1 cellular context compared by ENCODE assay signal in the genomic region with DNA sequence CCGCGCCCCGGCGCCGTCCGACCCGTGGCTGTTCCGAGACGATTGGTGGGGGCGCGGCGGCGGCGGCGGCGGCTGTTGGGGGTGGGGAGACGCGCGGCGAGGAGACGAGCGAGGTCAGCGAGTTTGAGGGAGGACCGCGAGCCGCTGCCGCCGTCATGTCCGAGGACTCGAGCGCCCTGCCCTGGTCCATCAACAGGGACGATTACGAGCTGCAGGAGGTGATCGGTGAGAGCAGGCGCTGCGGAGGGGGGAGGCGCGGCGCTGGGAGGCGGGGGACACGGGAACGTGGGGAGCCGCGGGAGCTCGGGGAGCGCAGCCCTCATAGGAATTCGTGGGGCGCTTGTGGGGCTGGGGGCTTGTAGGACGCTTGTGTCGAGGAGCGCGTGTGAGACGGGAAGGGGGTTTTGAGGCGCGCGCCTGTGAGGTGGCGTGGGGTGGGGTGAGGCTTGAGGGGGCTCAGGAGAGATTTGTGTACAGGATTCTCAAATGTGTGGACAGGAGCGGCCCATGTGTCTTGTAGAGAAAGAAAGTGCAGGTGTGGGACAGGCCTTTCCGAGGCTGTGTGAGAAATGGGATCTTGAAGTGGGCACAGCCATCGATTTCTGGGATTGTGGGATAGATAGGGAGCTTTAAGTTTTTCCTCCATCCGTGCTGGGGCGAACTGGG.
A peak's percentile ranks its signal among the peaks of the same experiment; 100 is the strongest.
TF ChIP-seq lines count a peak whose summit lies in the region.

No MANE protein-coding gene starts in this region.

TF ChIP-seq in HepG2, 621 proteins besides CTCF, POLR2A, EP300 and RAD21 (continues in another document):
- TF ChIP-seq ZSCAN31 (CRISPR knock-in tag; IDR thresholded peaks at IDR 0.05; ENCODE audit: low read depth) (no peak), ZNF672 (CRISPR knock-in tag; IDR thresholded peaks at IDR 0.05) (peak; percentile 47; the same call in 1 of the 2 replicates), NFE2L1 (CRISPR knock-in tag; IDR thresholded peaks at IDR 0.05; ENCODE audit: borderline replicate concordance) (no peak), RBFOX2 (IDR thresholded peaks at IDR 0.05; ENCODE audit: low read depth, low read length) (peak; percentile 75), SMAD3 (CRISPR knock-in tag; IDR thresholded peaks at IDR 0.05) (no peak), ZNF337 (CRISPR knock-in tag; IDR thresholded peaks at IDR 0.05; ENCODE audit: borderline replicate concordance, low read depth) (no peak), HOXD1 (CRISPR knock-in tag; IDR thresholded peaks at IDR 0.05) (no peak; the same call in 1 of the 2 replicates), SNAPC2 (CRISPR knock-in tag; IDR thresholded peaks at IDR 0.05) (0 out of 2 replicates have a peak, but pooled peaks have one; percentile 0), ZNF850 (CRISPR knock-in tag; conservative IDR thresholded peaks at IDR 0.05) (no peak), ZNF547 (CRISPR knock-in tag; IDR thresholded peaks at IDR 0.05) (0 out of 2 replicates have a peak, but pooled peaks have one; percentile 2), ZNF775 (CRISPR knock-in tag; IDR thresholded peaks at IDR 0.05; ENCODE audit: borderline replicate concordance) (no peak), GTF3A (CRISPR knock-in tag; conservative IDR thresholded peaks at IDR 0.05) (peak; percentile 84; the same call in 1 of the 2 replicates), JUN (CRISPR knock-in tag; IDR thresholded peaks at IDR 0.05) (no peak), ZBTB3 (CRISPR knock-in tag; IDR thresholded peaks at IDR 0.05; ENCODE audit: borderline replicate concordance, low read depth) (no peak), PAX8 (CRISPR knock-in tag; IDR thresholded peaks at IDR 0.05; ENCODE audit: borderline replicate concordance) (no peak; the same call in 1 of the 2 replicates), MED8 (CRISPR knock-in tag; IDR thresholded peaks at IDR 0.05; ENCODE audit: insufficient replicate concordance) (no peak), MIXL1 (CRISPR knock-in tag; IDR thresholded peaks at IDR 0.05) (no peak), ISL2 (CRISPR knock-in tag; IDR thresholded peaks at IDR 0.05) (no peak), ZMYM3 (CRISPR knock-in tag; IDR thresholded peaks at IDR 0.05) (no peak), ZNF263 (CRISPR knock-in tag; IDR thresholded peaks at IDR 0.05) (peak; percentile 89), CREB1 (IDR thresholded peaks at IDR 0.05) (no peak), CREB1 (CRISPR knock-in tag; IDR thresholded peaks at IDR 0.05) (no peak), SAP130 (CRISPR knock-in tag; IDR thresholded peaks at IDR 0.05; ENCODE audit: low read depth) (peak; percentile 10), ZNF605 (CRISPR knock-in tag; IDR thresholded peaks at IDR 0.05) (no peak), DMAP1 (CRISPR knock-in tag; IDR thresholded peaks at IDR 0.05) (peak; percentile 9; the same call in 1 of the 2 replicates), ZNF563 (CRISPR knock-in tag; IDR thresholded peaks at IDR 0.05) (0 out of 2 replicates have a peak, but pooled peaks have one; percentile 12), PHF20 (CRISPR knock-in tag; IDR thresholded peaks at IDR 0.05) (peak; percentile 57; the same call in 1 of the 2 replicates), HOXA9 (CRISPR knock-in tag; IDR thresholded peaks at IDR 0.05; ENCODE audit: borderline replicate concordance) (0 out of 2 replicates have a peak, but pooled peaks have one; percentile 79), ZFX (CRISPR knock-in tag; IDR thresholded peaks at IDR 0.05; ENCODE audit: low read depth) (peak; percentile 43), AGO2 (optimal IDR thresholded peaks at IDR 0.05; ENCODE audit: low read depth, low read length) (peak; percentile 3), ESRRA (CRISPR knock-in tag; IDR thresholded peaks at IDR 0.05; ENCODE audit: low read depth) (peak; percentile 9; the same call in 1 of the 2 replicates), ZNF816 (CRISPR knock-in tag; IDR thresholded peaks at IDR 0.05; ENCODE audit: borderline replicate concordance) (0 out of 2 replicates have a peak, but pooled peaks have one; percentile 7), ZSCAN12 (CRISPR knock-in tag; IDR thresholded peaks at IDR 0.05) (no peak), SNRNP70 (IDR thresholded peaks at IDR 0.05; ENCODE audit: low read depth, low read length) (no peak), ATF7-NPFF (CRISPR knock-in tag; IDR thresholded peaks at IDR 0.05; ENCODE audit: low read depth) (no peak), AHR (CRISPR knock-in tag; IDR thresholded peaks at IDR 0.05) (no peak), NR2F2 (IDR thresholded peaks at IDR 0.05; ENCODE audit: borderline replicate concordance, low read depth) (no peak), ZFP82 (CRISPR knock-in tag; IDR thresholded peaks at IDR 0.05; ENCODE audit: borderline replicate concordance) (no peak)
- TF ChIP-seq, protein P1, sequence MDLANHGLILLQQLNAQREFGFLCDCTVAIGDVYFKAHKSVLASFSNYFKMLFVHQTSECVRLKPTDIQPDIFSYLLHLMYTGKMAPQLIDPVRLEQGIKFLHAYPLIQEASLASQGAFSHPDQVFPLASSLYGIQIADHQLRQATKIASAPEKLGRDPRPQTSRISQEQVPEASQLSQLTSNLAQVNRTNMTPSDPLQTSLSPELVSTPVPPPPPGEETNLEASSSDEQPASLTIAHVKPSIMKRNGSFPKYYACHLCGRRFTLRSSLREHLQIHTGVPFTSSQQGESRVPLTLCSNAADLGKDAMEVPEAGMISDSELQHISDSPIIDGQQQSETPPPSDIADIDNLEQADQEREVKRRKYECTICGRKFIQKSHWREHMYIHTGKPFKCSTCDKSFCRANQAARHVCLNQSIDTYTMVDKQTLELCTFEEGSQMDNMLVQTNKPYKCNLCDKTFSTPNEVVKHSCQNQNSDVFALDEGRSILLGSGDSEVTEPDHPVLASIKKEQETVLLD (CRISPR knock-in tag; IDR thresholded peaks at IDR 0.05; ENCODE audit: low read depth): peak; percentile 66; the same call in 1 of the 2 replicates
- TF ChIP-seq, protein P2, sequence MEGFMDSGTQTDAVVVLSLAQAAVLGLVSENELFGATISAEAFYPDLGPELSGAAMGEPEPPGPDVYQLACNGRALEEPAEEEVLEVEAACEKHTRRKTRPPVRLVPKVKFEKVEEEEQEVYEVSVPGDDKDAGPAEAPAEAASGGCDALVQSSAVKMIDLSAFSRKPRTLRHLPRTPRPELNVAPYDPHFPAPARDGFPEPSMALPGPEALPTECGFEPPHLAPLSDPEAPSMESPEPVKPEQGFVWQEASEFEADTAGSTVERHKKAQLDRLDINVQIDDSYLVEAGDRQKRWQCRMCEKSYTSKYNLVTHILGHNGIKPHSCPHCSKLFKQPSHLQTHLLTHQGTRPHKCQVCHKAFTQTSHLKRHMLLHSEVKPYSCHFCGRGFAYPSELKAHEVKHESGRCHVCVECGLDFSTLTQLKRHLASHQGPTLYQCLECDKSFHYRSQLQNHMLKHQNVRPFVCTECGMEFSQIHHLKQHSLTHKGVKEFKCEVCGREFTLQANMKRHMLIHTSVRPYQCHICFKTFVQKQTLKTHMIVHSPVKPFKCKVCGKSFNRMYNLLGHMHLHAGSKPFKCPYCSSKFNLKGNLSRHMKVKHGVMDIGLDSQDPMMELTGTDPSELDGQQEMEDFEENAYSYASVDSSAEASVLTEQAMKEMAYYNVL (CRISPR knock-in tag; IDR thresholded peaks at IDR 0.05; ENCODE audit: borderline replicate concordance): no peak; the same call in 1 of the 2 replicates
- TF ChIP-seq, protein P3, sequence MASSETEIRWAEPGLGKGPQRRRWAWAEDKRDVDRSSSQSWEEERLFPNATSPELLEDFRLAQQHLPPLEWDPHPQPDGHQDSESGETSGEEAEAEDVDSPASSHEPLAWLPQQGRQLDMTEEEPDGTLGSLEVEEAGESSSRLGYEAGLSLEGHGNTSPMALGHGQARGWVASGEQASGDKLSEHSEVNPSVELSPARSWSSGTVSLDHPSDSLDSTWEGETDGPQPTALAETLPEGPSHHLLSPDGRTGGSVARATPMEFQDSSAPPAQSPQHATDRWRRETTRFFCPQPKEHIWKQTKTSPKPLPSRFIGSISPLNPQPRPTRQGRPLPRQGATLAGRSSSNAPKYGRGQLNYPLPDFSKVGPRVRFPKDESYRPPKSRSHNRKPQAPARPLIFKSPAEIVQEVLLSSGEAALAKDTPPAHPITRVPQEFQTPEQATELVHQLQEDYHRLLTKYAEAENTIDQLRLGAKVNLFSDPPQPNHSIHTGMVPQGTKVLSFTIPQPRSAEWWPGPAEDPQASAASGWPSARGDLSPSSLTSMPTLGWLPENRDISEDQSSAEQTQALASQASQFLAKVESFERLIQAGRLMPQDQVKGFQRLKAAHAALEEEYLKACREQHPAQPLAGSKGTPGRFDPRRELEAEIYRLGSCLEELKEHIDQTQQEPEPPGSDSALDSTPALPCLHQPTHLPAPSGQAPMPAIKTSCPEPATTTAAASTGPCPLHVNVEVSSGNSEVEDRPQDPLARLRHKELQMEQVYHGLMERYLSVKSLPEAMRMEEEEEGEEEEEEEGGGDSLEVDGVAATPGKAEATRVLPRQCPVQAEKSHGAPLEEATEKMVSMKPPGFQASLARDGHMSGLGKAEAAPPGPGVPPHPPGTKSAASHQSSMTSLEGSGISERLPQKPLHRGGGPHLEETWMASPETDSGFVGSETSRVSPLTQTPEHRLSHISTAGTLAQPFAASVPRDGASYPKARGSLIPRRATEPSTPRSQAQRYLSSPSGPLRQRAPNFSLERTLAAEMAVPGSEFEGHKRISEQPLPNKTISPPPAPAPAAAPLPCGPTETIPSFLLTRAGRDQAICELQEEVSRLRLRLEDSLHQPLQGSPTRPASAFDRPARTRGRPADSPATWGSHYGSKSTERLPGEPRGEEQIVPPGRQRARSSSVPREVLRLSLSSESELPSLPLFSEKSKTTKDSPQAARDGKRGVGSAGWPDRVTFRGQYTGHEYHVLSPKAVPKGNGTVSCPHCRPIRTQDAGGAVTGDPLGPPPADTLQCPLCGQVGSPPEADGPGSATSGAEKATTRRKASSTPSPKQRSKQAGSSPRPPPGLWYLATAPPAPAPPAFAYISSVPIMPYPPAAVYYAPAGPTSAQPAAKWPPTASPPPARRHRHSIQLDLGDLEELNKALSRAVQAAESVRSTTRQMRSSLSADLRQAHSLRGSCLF (CRISPR knock-in tag; IDR thresholded peaks at IDR 0.05; ENCODE audit: borderline replicate concordance): no peak
- TF ChIP-seq, protein P4, sequence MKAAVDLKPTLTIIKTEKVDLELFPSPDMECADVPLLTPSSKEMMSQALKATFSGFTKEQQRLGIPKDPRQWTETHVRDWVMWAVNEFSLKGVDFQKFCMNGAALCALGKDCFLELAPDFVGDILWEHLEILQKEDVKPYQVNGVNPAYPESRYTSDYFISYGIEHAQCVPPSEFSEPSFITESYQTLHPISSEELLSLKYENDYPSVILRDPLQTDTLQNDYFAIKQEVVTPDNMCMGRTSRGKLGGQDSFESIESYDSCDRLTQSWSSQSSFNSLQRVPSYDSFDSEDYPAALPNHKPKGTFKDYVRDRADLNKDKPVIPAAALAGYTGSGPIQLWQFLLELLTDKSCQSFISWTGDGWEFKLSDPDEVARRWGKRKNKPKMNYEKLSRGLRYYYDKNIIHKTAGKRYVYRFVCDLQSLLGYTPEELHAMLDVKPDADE (CRISPR knock-in tag; IDR thresholded peaks at IDR 0.05): no peak
- TF ChIP-seq, protein P5, sequence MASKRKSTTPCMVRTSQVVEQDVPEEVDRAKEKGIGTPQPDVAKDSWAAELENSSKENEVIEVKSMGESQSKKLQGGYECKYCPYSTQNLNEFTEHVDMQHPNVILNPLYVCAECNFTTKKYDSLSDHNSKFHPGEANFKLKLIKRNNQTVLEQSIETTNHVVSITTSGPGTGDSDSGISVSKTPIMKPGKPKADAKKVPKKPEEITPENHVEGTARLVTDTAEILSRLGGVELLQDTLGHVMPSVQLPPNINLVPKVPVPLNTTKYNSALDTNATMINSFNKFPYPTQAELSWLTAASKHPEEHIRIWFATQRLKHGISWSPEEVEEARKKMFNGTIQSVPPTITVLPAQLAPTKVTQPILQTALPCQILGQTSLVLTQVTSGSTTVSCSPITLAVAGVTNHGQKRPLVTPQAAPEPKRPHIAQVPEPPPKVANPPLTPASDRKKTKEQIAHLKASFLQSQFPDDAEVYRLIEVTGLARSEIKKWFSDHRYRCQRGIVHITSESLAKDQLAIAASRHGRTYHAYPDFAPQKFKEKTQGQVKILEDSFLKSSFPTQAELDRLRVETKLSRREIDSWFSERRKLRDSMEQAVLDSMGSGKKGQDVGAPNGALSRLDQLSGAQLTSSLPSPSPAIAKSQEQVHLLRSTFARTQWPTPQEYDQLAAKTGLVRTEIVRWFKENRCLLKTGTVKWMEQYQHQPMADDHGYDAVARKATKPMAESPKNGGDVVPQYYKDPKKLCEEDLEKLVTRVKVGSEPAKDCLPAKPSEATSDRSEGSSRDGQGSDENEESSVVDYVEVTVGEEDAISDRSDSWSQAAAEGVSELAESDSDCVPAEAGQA (IDR thresholded peaks at IDR 0.05; ENCODE audit: low read depth): no peak
- TF ChIP-seq, protein P5 (CRISPR knock-in tag; IDR thresholded peaks at IDR 0.05; ENCODE audit: borderline replicate concordance): no peak
- TF ChIP-seq, protein P6, sequence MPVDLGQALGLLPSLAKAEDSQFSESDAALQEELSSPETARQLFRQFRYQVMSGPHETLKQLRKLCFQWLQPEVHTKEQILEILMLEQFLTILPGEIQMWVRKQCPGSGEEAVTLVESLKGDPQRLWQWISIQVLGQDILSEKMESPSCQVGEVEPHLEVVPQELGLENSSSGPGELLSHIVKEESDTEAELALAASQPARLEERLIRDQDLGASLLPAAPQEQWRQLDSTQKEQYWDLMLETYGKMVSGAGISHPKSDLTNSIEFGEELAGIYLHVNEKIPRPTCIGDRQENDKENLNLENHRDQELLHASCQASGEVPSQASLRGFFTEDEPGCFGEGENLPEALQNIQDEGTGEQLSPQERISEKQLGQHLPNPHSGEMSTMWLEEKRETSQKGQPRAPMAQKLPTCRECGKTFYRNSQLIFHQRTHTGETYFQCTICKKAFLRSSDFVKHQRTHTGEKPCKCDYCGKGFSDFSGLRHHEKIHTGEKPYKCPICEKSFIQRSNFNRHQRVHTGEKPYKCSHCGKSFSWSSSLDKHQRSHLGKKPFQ (CRISPR knock-in tag; IDR thresholded peaks at IDR 0.05; ENCODE audit: insufficient replicate concordance): peak; percentile 35
